Comparison of ENCODE assay signal across 9 cellular contexts in genomic region chr1:229340496-229340895, GRCh38. TPM values are rescaled to one million over a fixed set of nuclear protein-coding genes. Genes with fewer than 3 reads are reported as not detected.
DNase-seq lines count a peak whose midpoint lies in the region; ATAC-seq and TF ChIP-seq lines count a peak whose summit lies in the region.
"Had no signal": no experiment of that assay in that cellular context is flagged by ENCODE, and none has a peak within 500 bp of the region (broad histone marks: within the 10 kb centered on the region; RNA-seq: fewer than 3 reads in every experiment).

No MANE protein-coding gene starts in this region.

- no peak for ATAC-seq in CD4-positive, CD25-positive, alpha-beta regulatory T cell (ENCODE audit: low read depth in 2 of 2)
- no peak for ATAC-seq in activated CD8-positive, alpha-beta T cell treated with anti-CD3 and anti-CD28 coated beads for 36 hours

- POLR2A ChIA-PET in activated CD8-positive, alpha-beta T cell treated with anti-CD3 and anti-CD28 coated beads for 36 hours (lab: Charles Lee): interaction anchor here (0.6 kb wide), 1 partner anchor 276 kb away, joined by 3 read pairs; no protein-coding TSS in a partner anchor

- H3K36me3 Mint-ChIP-seq in CD4-positive, CD25-positive, alpha-beta regulatory T cell: no peaks in the 10 kb centered on the region
- peaks cover 5% of the 10 kb centered on the region for H3K36me3 Mint-ChIP-seq in HFFc6 (ENCODE audit: low read depth)
- H3K36me3 Mint-ChIP-seq in activated CD8-positive, alpha-beta T cell treated with anti-CD3 and anti-CD28 coated beads for 36 hours (ENCODE audit: low read depth): peaks cover 14% of the 10 kb centered on the region

- CTCF ChIA-PET in activated CD8-positive, alpha-beta T cell treated with anti-CD3 and anti-CD28 coated beads for 36 hours (lab: Charles Lee): interaction anchor here (1.0 to 1.2 kb wide), 3 partner anchors 67 to 101 kb away, joined by 3 to 4 read pairs (median 4); no protein-coding TSS in a partner anchor

- H3K4me1 Mint-ChIP-seq in CD4-positive, CD25-positive, alpha-beta regulatory T cell: peaks cover 23 to 46% (median 37%) of the 10 kb centered on the region in 4 donors
- peaks cover 61% of the 10 kb centered on the region for H3K4me1 Mint-ChIP-seq in HFFc6 (ENCODE audit: low read depth)
- H3K4me1 Mint-ChIP-seq in activated CD8-positive, alpha-beta T cell treated with anti-CD3 and anti-CD28 coated beads for 36 hours (ENCODE audit: low read depth): peaks cover 35% of the 10 kb centered on the region

- no peak for TF ChIP-seq CTCF in HFFc6 (IDR thresholded peaks at IDR 0.05)
- no peak for TF ChIP-seq CTCF in activated CD8-positive, alpha-beta T cell treated with anti-CD3 and anti-CD28 coated beads for 36 hours (IDR thresholded peaks at IDR 0.05)

- peaks cover 15% of the 10 kb centered on the region for H3K4me1 ChIP-seq in CD4-positive, CD25-positive, alpha-beta regulatory T cell (ENCODE audit: control insufficient read depth, insufficient read depth, low read length, poor library complexity, severe bottlenecking)

- H3K9me3 ChIP-seq in CD4-positive, CD25-positive, alpha-beta regulatory T cell (ENCODE audit: control insufficient read depth in 2 of 2, low read length in 2 of 2): no peaks in the 10 kb centered on the region
- H3K9me3 ChIP-seq: ascending aorta had no signal

- no peaks in the 10 kb centered on the region for H3K27me3 ChIP-seq in CD4-positive, CD25-positive, alpha-beta regulatory T cell (ENCODE audit: control insufficient read depth, insufficient read depth, low read length)
- H3K27me3 ChIP-seq in layer of hippocampus (ENCODE audit: control insufficient read depth, insufficient read depth, low read length): no peaks in the 10 kb centered on the region
- H3K27me3 ChIP-seq: ascending aorta had no signal

- peak overlapping the region in 2 of 3 donors; percentile 70 to 88 for H3K27ac Mint-ChIP-seq in CD4-positive, CD25-positive, alpha-beta regulatory T cell
- peak overlapping the region; percentile 36; the same call in 1 of the 2 replicates for H3K27ac Mint-ChIP-seq in HFFc6
- no peak overlapping the region for H3K27ac Mint-ChIP-seq in activated CD8-positive, alpha-beta T cell treated with anti-CD3 and anti-CD28 coated beads for 36 hours

- peak overlapping the region; percentile 61 to 92 (median 77) for H3K4me3 Mint-ChIP-seq in CD4-positive, CD25-positive, alpha-beta regulatory T cell
- H3K4me3 Mint-ChIP-seq in HFFc6: peak overlapping the region; percentile 47
- H3K4me3 Mint-ChIP-seq in activated CD8-positive, alpha-beta T cell treated with anti-CD3 and anti-CD28 coated beads for 36 hours: peak overlapping the region; percentile 80

- peaks cover 35% of the 10 kb centered on the region for H3K27me3 Mint-ChIP-seq in CD4-positive, CD25-positive, alpha-beta regulatory T cell
- no peaks in the 10 kb centered on the region; the same call in 1 of the 2 replicates for H3K27me3 Mint-ChIP-seq in HFFc6 (ENCODE audit: insufficient read depth)
- H3K27me3 Mint-ChIP-seq in activated CD8-positive, alpha-beta T cell treated with anti-CD3 and anti-CD28 coated beads for 36 hours: peaks cover 3% of the 10 kb centered on the region

- no peak overlapping the region for H3K27ac ChIP-seq in CD4-positive, CD25-positive, alpha-beta regulatory T cell (ENCODE audit: insufficient read depth, low read length, poor library complexity, severe bottlenecking)
- H3K27ac ChIP-seq in layer of hippocampus (ENCODE audit: low read depth, low read length): peak overlapping the region; percentile 44
- H3K27ac ChIP-seq: ascending aorta had no signal

- H3K4me3 ChIP-seq in CD4-positive, CD25-positive, alpha-beta regulatory T cell (ENCODE audit: low read depth, low read length): no peak overlapping the region

- peaks cover 0 to 1% (median 0%) of the 10 kb centered on the region in 7 donors for H3K9me3 Mint-ChIP-seq in CD4-positive, CD25-positive, alpha-beta regulatory T cell
- peaks cover 4% of the 10 kb centered on the region for H3K9me3 Mint-ChIP-seq in HFFc6
- peaks cover 2% of the 10 kb centered on the region for H3K9me3 Mint-ChIP-seq in activated CD8-positive, alpha-beta T cell treated with anti-CD3 and anti-CD28 coated beads for 36 hours

- no peak for DNase-seq in CD4-positive, CD25-positive, alpha-beta regulatory T cell
- DNase-seq in HFFc6 (no peak), NCI-H187 treated with DMSO at 0.1 percent for 48 hours (lab: John Stamatoyannopoulos, UW) (no peak), NCI-H1105 treated with DMSO at 0.1 percent for 48 hours (lab: John Stamatoyannopoulos, UW) (no peak), hepatic stellate cell (ENCODE audit: low spot score) (no peak)
- DNase-seq in activated CD8-positive, alpha-beta T cell treated with anti-CD3 and anti-CD28 coated beads for 36 hours: no peak
- no peak for DNase-seq in stimulated activated CD4-positive, alpha-beta T cell treated with anti-CD3 and anti-CD28 coated beads, Interleukin-4, amount 100 ng/mL, for 24 hours

- intact Hi-C loops in activated CD8-positive, alpha-beta T cell treated with anti-CD3 and anti-CD28 coated beads for 36 hours (cut with micrococcal nuclease): loop anchor here (10.0 kb wide), 2 partner anchors 64 to 66 kb away; partner anchors contain the start of gene RAB4A

- no peaks in the 10 kb centered on the region for H3K36me3 ChIP-seq in CD4-positive, CD25-positive, alpha-beta regulatory T cell (ENCODE audit: control insufficient read depth, insufficient read depth, low read length)
- H3K36me3 ChIP-seq: ascending aorta had no signal

RNA-seq across cellular contexts. Expression of gene CCSAP, which starts 2.4 kb away (rescaled TPM):
- 8.9 TPM for total RNA-seq in CD4-positive, CD25-positive, alpha-beta regulatory T cell
- 1 to 10 TPM; 1.5 to 3.3 (median 2.3) TPM for polyA plus RNA-seq in CD4-positive, CD25-positive, alpha-beta regulatory T cell
- total RNA-seq in HFFc6 (2021; fragmentation: NEBNext Ultra II Directional; extraction: Animal tissue kit (Norgen Biotek cat#: 25700)): 1 to 10 TPM; 4.6 to 6.4 (median 5.7) TPM
- total RNA-seq in activated CD8-positive, alpha-beta T cell treated with anti-CD3 and anti-CD28 coated beads for 36 hours: 10 to 100 TPM in 1 of 2 experiments, 1 to 10 TPM in 1; 9.9 to 10.8 TPM
